18 cellular contexts compared by ENCODE assay signal in the genomic region with DNA sequence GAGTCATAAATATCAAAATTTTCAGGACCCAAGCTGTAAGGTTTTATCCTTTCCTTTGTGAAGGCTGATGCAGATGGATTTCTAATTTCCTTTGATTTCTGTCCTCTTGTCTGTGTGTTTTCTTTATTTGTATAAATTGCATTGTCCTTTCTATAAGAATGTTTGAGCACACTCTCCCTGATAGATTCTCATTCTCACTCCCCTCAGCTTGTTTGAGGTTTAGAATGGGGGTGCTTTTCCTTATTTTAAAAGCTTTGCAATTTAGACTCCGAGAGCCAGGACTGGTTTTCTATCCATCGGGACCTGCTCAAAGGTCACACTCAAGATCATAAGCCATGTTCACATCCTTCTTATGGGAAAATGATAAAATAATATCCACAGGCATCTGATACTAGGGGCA.
DNase-seq lines count a peak whose midpoint lies in the region; ATAC-seq and TF ChIP-seq lines count a peak whose summit lies in the region.
"Had no signal": no experiment of that assay in that cellular context is flagged by ENCODE, and none has a peak within 500 bp of the region (broad histone marks: within the 10 kb centered on the region; RNA-seq: fewer than 3 reads in every experiment).

No MANE protein-coding gene starts in this region.

- no peaks in the 10 kb centered on the region for H3K9me3 Mint-ChIP-seq in neural progenitor cell

- H3K27ac ChIP-seq in iPS-20b (ENCODE audit: low read length) (no peak overlapping the region), neural progenitor cell (no peak overlapping the region)
- H3K27ac ChIP-seq: C4-2B, GM23248, SK-N-MC had no signal

- peak; percentile 31 for DNase-seq in astrocyte of the hippocampus (ENCODE audit: low read depth, low spot score)
- DNase-seq in neural progenitor cell (ENCODE audit: low spot score), result no peak
- DNase-seq in NCI-H446 treated with DMSO at 0.1 percent for 48 hours (lab: John Stamatoyannopoulos, UW), result no peak
- DNase-seq in cerebellar cortex (ENCODE audit: low spot score), result no peak
- no peak for DNase-seq in DMS 273 treated with DMSO at 0.1 percent for 48 hours (lab: John Stamatoyannopoulos, UW)
- DNase-seq: ACHN, GDM1, GM23248, KBM-7, NCI-H1694 treated with DMSO at 0.1 percent for 48 hours, NCI-H2227 treated with DMSO at 0.1 percent for 48 hours, NCI-H524, SHP77 had no signal

- peaks cover 84% of the 10 kb centered on the region for H3K4me1 Mint-ChIP-seq in neural progenitor cell

- H3K4me2 ChIP-seq in neural progenitor cell, result no peak overlapping the region

- H2AFZ ChIP-seq in neural progenitor cell (replicated peaks), result no peak overlapping the region
- H2AFZ ChIP-seq: GM23248 had no signal

- H3K4me3 Mint-ChIP-seq in neural progenitor cell, result peak overlapping the region; percentile 54

- H3K4me1 ChIP-seq in iPS-20b (ENCODE audit: insufficient read depth, low read length) (peaks cover 68% of the 10 kb centered on the region), neural progenitor cell (peaks cover 64% of the 10 kb centered on the region)

- H3K36me3 ChIP-seq in iPS-20b (ENCODE audit: insufficient read depth, low read depth, low read length) (no peaks in the 10 kb centered on the region), neural progenitor cell (no peaks in the 10 kb centered on the region)

- H3K27me3 Mint-ChIP-seq in neural progenitor cell (ENCODE audit: insufficient read depth, low read depth), result no peaks in the 10 kb centered on the region

- ATAC-seq in HG02759 (IDR thresholded peaks at IDR 0.05; ENCODE audit: unreplicated experiment), result no peak
- ATAC-seq: HepG2 had no signal

- H3K79me2 ChIP-seq in neural progenitor cell (ENCODE audit: low read depth), result no peaks in the 10 kb centered on the region

- H3K9ac ChIP-seq in iPS-20b (ENCODE audit: low read depth, low read length), result no peak overlapping the region
- H3K9ac ChIP-seq in neural progenitor cell, result no peak overlapping the region
- H3K9ac ChIP-seq: GM23248 had no signal

- H3K27ac Mint-ChIP-seq in neural progenitor cell, result peak overlapping the region; percentile 99

- H3K4me3 ChIP-seq in iPS-20b (ENCODE audit: low read length), result 0 out of 2 replicates have a peak overlapping the region, but pooled peaks have one; percentile 41
- H3K4me3 ChIP-seq in neural progenitor cell, result no peak overlapping the region
- H3K4me3 ChIP-seq: GM23248, SK-N-MC had no signal

- no peaks in the 10 kb centered on the region for H3K36me3 Mint-ChIP-seq in neural progenitor cell

- H4K20me1 ChIP-seq in neural progenitor cell (ENCODE audit: low read depth), result no peaks in the 10 kb centered on the region

- TF ChIP-seq CTCF in neural progenitor cell (IDR thresholded peaks at IDR 0.05), result no peak

- peaks cover 7% of the 10 kb centered on the region for H3F3A ChIP-seq in neural progenitor cell (ENCODE audit: low read depth)

- no peaks in the 10 kb centered on the region for H3K9me3 ChIP-seq in iPS-20b (ENCODE audit: insufficient read depth, low read depth, low read length)
- H3K9me3 ChIP-seq in neural progenitor cell (ENCODE audit: low read depth), result no peaks in the 10 kb centered on the region

- H3K27me3 ChIP-seq in iPS-20b (ENCODE audit: insufficient read depth, low read length) (peaks cover 11% of the 10 kb centered on the region), neural progenitor cell (no peaks in the 10 kb centered on the region)
